Comparison of ENCODE assay signal across 1 cellular context in the genomic region with DNA sequence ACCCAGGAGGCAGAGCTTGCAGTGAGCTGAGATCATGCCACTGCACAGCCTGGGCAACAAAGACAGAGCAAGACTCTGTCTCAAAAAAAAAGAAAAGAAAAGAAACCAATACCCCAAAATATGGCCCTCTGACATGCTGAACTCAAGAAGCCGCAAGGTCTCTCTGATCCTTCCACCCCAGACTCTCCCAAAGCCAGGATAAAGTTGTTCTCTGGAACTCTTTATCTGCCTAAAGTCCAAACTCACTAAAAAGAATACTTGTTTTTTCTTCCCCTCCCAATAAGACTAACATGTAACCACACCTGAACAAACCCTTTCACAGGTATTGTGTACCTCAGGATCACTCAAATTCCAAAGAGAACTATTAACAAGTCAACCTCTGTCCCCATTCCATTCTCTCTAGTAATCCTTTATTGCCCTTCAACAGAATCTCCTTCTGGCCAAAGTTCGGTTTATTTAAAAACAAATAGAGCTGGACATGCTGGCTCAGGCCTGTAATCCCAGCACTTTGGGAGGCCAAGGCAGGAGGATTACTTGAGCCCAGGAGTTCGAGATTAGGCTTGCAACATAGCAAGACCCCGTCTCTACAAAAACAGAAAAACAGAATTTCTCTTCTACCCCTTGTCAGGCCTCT.
TF ChIP-seq lines count a peak whose summit lies in the region.

No MANE protein-coding gene starts in this region.

TF ChIP-seq in GM23338, 12 proteins besides CTCF, POLR2A, EP300 and RAD21:
- TF ChIP-seq JUNB (IDR thresholded peaks at IDR 0.05; ENCODE audit: unreplicated experiment) = no peak
- no peak for TF ChIP-seq ETS1 (IDR thresholded peaks at IDR 0.05)
- TF ChIP-seq EZH2 (IDR thresholded peaks at IDR 0.05; ENCODE audit: low read depth, unreplicated experiment) = no peak
- TF ChIP-seq, protein P1, sequence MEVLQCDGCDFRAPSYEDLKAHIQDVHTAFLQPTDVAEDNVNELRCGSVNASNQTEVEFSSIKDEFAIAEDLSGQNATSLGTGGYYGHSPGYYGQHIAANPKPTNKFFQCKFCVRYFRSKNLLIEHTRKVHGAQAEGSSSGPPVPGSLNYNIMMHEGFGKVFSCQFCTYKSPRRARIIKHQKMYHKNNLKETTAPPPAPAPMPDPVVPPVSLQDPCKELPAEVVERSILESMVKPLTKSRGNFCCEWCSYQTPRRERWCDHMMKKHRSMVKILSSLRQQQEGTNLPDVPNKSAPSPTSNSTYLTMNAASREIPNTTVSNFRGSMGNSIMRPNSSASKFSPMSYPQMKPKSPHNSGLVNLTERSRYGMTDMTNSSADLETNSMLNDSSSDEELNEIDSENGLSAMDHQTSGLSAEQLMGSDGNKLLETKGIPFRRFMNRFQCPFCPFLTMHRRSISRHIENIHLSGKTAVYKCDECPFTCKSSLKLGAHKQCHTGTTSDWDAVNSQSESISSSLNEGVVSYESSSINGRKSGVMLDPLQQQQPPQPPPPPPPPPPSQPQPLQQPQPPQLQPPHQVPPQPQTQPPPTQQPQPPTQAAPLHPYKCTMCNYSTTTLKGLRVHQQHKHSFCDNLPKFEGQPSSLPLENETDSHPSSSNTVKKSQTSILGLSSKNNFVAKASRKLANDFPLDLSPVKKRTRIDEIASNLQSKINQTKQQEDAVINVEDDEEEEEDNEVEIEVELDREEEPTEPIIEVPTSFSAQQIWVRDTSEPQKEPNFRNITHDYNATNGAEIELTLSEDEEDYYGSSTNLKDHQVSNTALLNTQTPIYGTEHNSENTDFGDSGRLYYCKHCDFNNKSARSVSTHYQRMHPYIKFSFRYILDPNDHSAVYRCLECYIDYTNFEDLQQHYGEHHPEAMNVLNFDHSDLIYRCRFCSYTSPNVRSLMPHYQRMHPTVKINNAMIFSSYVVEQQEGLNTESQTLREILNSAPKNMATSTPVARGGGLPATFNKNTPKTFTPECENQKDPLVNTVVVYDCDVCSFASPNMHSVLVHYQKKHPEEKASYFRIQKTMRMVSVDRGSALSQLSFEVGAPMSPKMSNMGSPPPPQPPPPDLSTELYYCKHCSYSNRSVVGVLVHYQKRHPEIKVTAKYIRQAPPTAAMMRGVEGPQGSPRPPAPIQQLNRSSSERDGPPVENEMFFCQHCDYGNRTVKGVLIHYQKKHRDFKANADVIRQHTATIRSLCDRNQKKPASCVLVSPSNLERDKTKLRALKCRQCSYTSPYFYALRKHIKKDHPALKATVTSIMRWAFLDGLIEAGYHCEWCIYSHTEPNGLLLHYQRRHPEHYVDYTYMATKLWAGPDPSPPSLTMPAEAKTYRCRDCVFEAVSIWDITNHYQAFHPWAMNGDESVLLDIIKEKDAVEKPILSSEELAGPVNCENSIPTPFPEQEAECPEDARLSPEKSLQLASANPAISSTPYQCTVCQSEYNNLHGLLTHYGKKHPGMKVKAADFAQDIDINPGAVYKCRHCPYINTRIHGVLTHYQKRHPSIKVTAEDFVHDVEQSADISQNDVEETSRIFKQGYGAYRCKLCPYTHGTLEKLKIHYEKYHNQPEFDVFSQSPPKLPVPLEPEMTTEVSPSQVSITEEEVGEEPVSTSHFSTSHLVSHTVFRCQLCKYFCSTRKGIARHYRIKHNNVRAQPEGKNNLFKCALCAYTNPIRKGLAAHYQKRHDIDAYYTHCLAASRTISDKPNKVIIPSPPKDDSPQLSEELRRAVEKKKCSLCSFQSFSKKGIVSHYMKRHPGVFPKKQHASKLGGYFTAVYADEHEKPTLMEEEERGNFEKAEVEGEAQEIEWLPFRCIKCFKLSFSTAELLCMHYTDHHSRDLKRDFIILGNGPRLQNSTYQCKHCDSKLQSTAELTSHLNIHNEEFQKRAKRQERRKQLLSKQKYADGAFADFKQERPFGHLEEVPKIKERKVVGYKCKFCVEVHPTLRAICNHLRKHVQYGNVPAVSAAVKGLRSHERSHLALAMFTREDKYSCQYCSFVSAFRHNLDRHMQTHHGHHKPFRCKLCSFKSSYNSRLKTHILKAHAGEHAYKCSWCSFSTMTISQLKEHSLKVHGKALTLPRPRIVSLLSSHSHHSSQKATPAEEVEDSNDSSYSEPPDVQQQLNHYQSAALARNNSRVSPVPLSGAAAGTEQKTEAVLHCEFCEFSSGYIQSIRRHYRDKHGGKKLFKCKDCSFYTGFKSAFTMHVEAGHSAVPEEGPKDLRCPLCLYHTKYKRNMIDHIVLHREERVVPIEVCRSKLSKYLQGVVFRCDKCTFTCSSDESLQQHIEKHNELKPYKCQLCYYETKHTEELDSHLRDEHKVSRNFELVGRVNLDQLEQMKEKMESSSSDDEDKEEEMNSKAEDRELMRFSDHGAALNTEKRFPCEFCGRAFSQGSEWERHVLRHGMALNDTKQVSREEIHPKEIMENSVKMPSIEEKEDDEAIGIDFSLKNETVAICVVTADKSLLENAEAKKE (CRISPR knock-in tag; IDR thresholded peaks at IDR 0.05) = no peak
- TF ChIP-seq ZNF114 (CRISPR knock-in tag; IDR thresholded peaks at IDR 0.05) = no peak
- no peak for TF ChIP-seq REST (IDR thresholded peaks at IDR 0.05; ENCODE audit: unreplicated experiment)
